29 cellular contexts compared by ENCODE assay signal in genomic region chr5:42604171-42604711, GRCh38.
"Had no signal": no experiment of that assay in that cellular context is flagged by ENCODE, and none has a peak within 500 bp of the region (broad histone marks: within the 10 kb centered on the region; RNA-seq: fewer than 3 reads in every experiment).

No MANE protein-coding gene starts in this region.

- H3K27me3 ChIP-seq: brain microvascular endothelial cell, cardiac muscle cell had no signal

- ATAC-seq: activated CD8-positive, alpha-beta T cell treated with anti-CD3 and anti-CD28 coated beads for 36 hours; activated T-cell treated with anti-CD3 and anti-CD28 coated beads, Interleukin-2, amount 50 U/mL, for 72 hours; activated T-helper 17 cell treated with anti-CD3 and anti-CD28 coated beads, Interleukin-2, amount 50 U/mL, for 72 hours; Panc1 had no signal

- DNase-seq: activated CD4-positive, alpha-beta T cell treated with anti-CD3 and anti-CD28 coated beads, Interleukin-2, amount 10 ng/mL, durations not matched to agents 24 days and 14 days; activated CD4-positive, alpha-beta T cell treated with anti-CD3 and anti-CD28 coated beads, Interleukin-2, amount 50 U/mL, for 4 hours; activated CD8-positive, alpha-beta T cell treated with anti-CD3 and anti-CD28 coated beads for 36 hours; activated effector memory CD4-positive, alpha-beta T cell treated with anti-CD3 and anti-CD28 coated beads, Interleukin-2, amount 50 U/mL, for 16 hours; activated naive CD4-positive, alpha-beta T cell; activated naive CD4-positive, alpha-beta T cell treated with anti-CD3 and anti-CD28 coated beads, Interleukin-2, amount 50 U/mL, for 16 hours; activated naive CD8-positive, alpha-beta T cell treated with anti-CD3 and anti-CD28 coated beads for 36 hours; activated T-cell treated with anti-CD3 and anti-CD28 coated beads, Interleukin-2, amount 50 U/mL, for 1 hour; activated T-cell treated with anti-CD3 and anti-CD28 coated beads, Interleukin-2, amount 50 U/mL, for 72 hours; amniotic stem cell; aorta; brain microvascular endothelial cell; Kasumi-1; KG1; MM.1S; MV-4-11; NCI-H1092; NCI-H1436 treated with DMSO at 0.1 percent for 48 hours; NCI-H1694 treated with DMSO at 0.1 percent for 48 hours; NCI-H2029; NCI-H345; NCI-H524 treated with DMSO at 0.1 percent for 48 hours; SHP77 treated with DMSO at 0.1 percent for 48 hours had no signal

- H3K4me3 ChIP-seq: cardiac muscle cell, SK-N-MC had no signal

- H3K36me3 ChIP-seq: brain microvascular endothelial cell, cardiac muscle cell had no signal

- H3K4me3 Mint-ChIP-seq: activated CD4-positive, alpha-beta T cell treated with anti-CD3 and anti-CD28 coated beads, Interleukin-2, amount 10 ng/mL, durations not matched to agents 24 days and 14 days; activated CD8-positive, alpha-beta T cell treated with anti-CD3 and anti-CD28 coated beads for 36 hours; activated naive CD8-positive, alpha-beta T cell treated with anti-CD3 and anti-CD28 coated beads for 36 hours; activated T-cell treated with anti-CD3 and anti-CD28 coated beads, Interleukin-2, amount 50 U/mL, for 72 hours; activated T-helper 17 cell treated with anti-CD3 and anti-CD28 coated beads, Interleukin-2, amount 50 U/mL, for 72 hours; T-helper 1 cell treated with Interleukin-12 subunit alpha and Interleukin-12 subunit beta and Interleukin-4 antibody, amounts not matched to agents 30 μg/mL and 1 μg/mL, for 36 hours; T-helper 2 cell treated with Interferon-gamma antibody and Interleukin-4, amounts not matched to agents 5 μg/mL and 100 μg/mL, for 36 hours had no signal

- H3K27ac Mint-ChIP-seq: activated CD4-positive, alpha-beta T cell treated with anti-CD3 and anti-CD28 coated beads, Interleukin-2, amount 10 ng/mL, durations not matched to agents 24 days and 14 days; activated CD8-positive, alpha-beta T cell treated with anti-CD3 and anti-CD28 coated beads for 36 hours; activated naive CD8-positive, alpha-beta T cell treated with anti-CD3 and anti-CD28 coated beads for 36 hours; activated T-cell treated with anti-CD3 and anti-CD28 coated beads, Interleukin-2, amount 50 U/mL, for 72 hours; activated T-helper 17 cell treated with anti-CD3 and anti-CD28 coated beads, Interleukin-2, amount 50 U/mL, for 72 hours; T-helper 1 cell treated with Interleukin-12 subunit alpha and Interleukin-12 subunit beta and Interleukin-4 antibody, amounts not matched to agents 30 μg/mL and 1 μg/mL, for 36 hours; T-helper 2 cell treated with Interferon-gamma antibody and Interleukin-4, amounts not matched to agents 5 μg/mL and 100 μg/mL, for 36 hours had no signal

- H3K9me3 Mint-ChIP-seq: activated CD4-positive, alpha-beta T cell treated with anti-CD3 and anti-CD28 coated beads, Interleukin-2, amount 10 ng/mL, durations not matched to agents 24 days and 14 days; activated CD8-positive, alpha-beta T cell treated with anti-CD3 and anti-CD28 coated beads for 36 hours; activated naive CD8-positive, alpha-beta T cell treated with anti-CD3 and anti-CD28 coated beads for 36 hours; activated T-helper 17 cell treated with anti-CD3 and anti-CD28 coated beads, Interleukin-2, amount 50 U/mL, for 72 hours; T-helper 1 cell treated with Interleukin-12 subunit alpha and Interleukin-12 subunit beta and Interleukin-4 antibody, amounts not matched to agents 30 μg/mL and 1 μg/mL, for 36 hours; T-helper 2 cell treated with Interferon-gamma antibody and Interleukin-4, amounts not matched to agents 5 μg/mL and 100 μg/mL, for 36 hours had no signal

- H3K36me3 Mint-ChIP-seq: activated naive CD8-positive, alpha-beta T cell treated with anti-CD3 and anti-CD28 coated beads for 36 hours had no signal

- H3K27ac ChIP-seq: brain microvascular endothelial cell, cardiac muscle cell, SK-N-MC had no signal

- H3K4me1 Mint-ChIP-seq: activated CD4-positive, alpha-beta T cell treated with anti-CD3 and anti-CD28 coated beads, Interleukin-2, amount 10 ng/mL, durations not matched to agents 24 days and 14 days; activated naive CD8-positive, alpha-beta T cell treated with anti-CD3 and anti-CD28 coated beads for 36 hours; activated T-helper 17 cell treated with anti-CD3 and anti-CD28 coated beads, Interleukin-2, amount 50 U/mL, for 72 hours had no signal
